Comparison of ENCODE assay signal across 8 cellular contexts in the genomic region with DNA sequence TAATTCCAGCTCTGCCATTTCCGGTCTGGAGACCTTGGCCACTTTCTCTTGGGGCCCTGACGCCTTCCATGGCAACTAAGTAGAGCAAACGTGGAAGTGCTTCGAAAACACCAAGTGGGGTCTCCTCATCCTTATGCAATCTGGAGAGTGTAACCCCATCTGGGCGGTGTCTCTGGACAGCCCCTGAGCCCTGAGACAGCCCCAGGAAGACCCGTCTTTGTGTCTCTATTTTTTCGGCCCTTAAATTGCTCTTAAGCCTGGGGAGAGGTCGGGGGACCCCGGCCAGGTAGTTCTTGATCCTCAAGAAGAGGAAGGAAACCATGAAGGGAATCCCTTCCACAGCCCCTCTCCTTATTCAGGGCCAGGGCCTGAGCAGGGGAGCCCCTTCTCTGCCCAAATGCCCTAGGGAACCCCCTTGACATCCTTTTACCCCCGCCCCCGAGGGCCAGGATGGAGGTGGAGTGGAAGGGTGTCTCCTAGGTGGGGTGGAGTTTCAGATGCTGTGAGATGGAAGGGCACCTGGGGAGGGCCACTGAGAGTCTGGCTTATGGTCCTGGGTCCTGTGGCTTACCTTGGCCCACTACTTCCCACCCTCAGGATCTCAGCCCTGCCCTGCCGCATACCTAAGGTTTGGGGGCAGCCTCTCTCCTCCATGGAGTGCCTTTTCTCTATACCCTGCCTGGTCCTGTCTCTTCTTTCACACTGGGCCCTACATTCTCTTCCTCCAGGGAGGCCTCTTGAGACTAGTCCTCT. TPM values are rescaled to one million over a fixed set of nuclear protein-coding genes. Genes with fewer than 3 reads are reported as not detected.
DNase-seq lines count a peak whose midpoint lies in the region; ATAC-seq and TF ChIP-seq lines count a peak whose summit lies in the region.

No MANE protein-coding gene starts in this region.

- H3K27ac ChIP-seq in WERI-Rb-1 (peak overlapping the region; percentile 66), gastroesophageal sphincter (peak overlapping the region; percentile 91 to 98 (median 94)), sigmoid colon (peak overlapping the region; percentile 90 to 96 (median 92))

- TF ChIP-seq EP300 in gastroesophageal sphincter (IDR thresholded peaks at IDR 0.05), result no peak
- TF ChIP-seq EP300 in sigmoid colon (IDR thresholded peaks at IDR 0.05), result no peak

- no peak for ATAC-seq in gastroesophageal sphincter
- ATAC-seq in HG03571 (IDR thresholded peaks at IDR 0.05; ENCODE audit: unreplicated experiment), result no peak

- 15 to 52% methylated on average over 4 to 8 of the region's 12 CpGs for WGBS in gastroesophageal sphincter (ENCODE audit: low coverage in 1 of 2), 2 donors
- 57 to 71% methylated on average over 12 of the region's 12 CpGs for WGBS in sigmoid colon, 2 donors

- H3K9me3 ChIP-seq in WERI-Rb-1 (ENCODE audit: severe bottlenecking) (no peaks in the 10 kb centered on the region), gastroesophageal sphincter (no peaks in the 10 kb centered on the region), sigmoid colon (no peaks in the 10 kb centered on the region)

- H3K27me3 ChIP-seq in WERI-Rb-1 (ENCODE audit: insufficient read depth, low read depth, severe bottlenecking), result no peaks in the 10 kb centered on the region
- H3K27me3 ChIP-seq in gastroesophageal sphincter, result no peaks in the 10 kb centered on the region
- H3K27me3 ChIP-seq in sigmoid colon, result no peaks in the 10 kb centered on the region

- H3K36me3 ChIP-seq in WERI-Rb-1 (no peaks in the 10 kb centered on the region), gastroesophageal sphincter (no peaks in the 10 kb centered on the region), sigmoid colon (no peaks in the 10 kb centered on the region)

- no peak for TF ChIP-seq POLR2A in gastroesophageal sphincter (IDR thresholded peaks at IDR 0.05)
- no peak for TF ChIP-seq POLR2A in sigmoid colon (IDR thresholded peaks at IDR 0.05)

- DNase-seq in WERI-Rb-1 (no peak), sigmoid colon (no peak), superior temporal gyrus (ENCODE audit: extremely low spot score) (no peak), NCI-H2171 treated with DMSO at 0.1 percent for 48 hours (lab: John Stamatoyannopoulos, UW) (no peak)
- DNase-seq in stimulated activated CD4-positive, alpha-beta T cell treated with anti-CD3 and anti-CD28 coated beads, Interleukin-4, amount 100 ng/mL, for 4 hours, result no peak

- H3K4me3 ChIP-seq in GM08714 (ENCODE audit: low read length) (peak overlapping the region; percentile 50; the same call in 1 of the 2 replicates), WERI-Rb-1 (ENCODE audit: low read depth, low read length) (peak overlapping the region; percentile 54), gastroesophageal sphincter (peak overlapping the region; percentile 8 to 45), sigmoid colon (peak overlapping the region; percentile 8 to 46 (median 41))

- intact Hi-C loops in sigmoid colon (cut with DNase I), result loop anchor here (2.0 kb wide), 2 partner anchors 17 to 35 kb away; a partner anchor contains a TSS

- TF ChIP-seq CTCF in WERI-Rb-1 (IDR thresholded peaks at IDR 0.05; ENCODE audit: low read depth, low read length), result no peak
- TF ChIP-seq CTCF in gastroesophageal sphincter (IDR thresholded peaks at IDR 0.05), result no peak
- TF ChIP-seq CTCF in sigmoid colon (IDR thresholded peaks at IDR 0.05), result no peak

- H3K4me1 ChIP-seq in gastroesophageal sphincter (peaks cover 0 to 73% (median 32%) of the 10 kb centered on the region in 3 donors), sigmoid colon (peaks cover 0 to 52% (median 45%) of the 10 kb centered on the region in 4 donors)

RNA-seq across cellular contexts. Expression of a gene that starts 17.6 kb away (rescaled TPM):
- 10 to 100 TPM; 29.9 to 67.2 (median 35.2) TPM for total RNA-seq in gastroesophageal sphincter
- total RNA-seq in sigmoid colon, result 100 to 1,000 TPM in 3 of 4 donors, 10 to 100 TPM in 1; 41.7 to 276 (median 167) TPM
- 10 to 100 TPM; 31.2 to 65.9 (median 45.0) TPM for polyA plus RNA-seq in sigmoid colon

RNA-seq across cellular contexts. Expression of a gene that starts 26.9 kb away (rescaled TPM):
- total RNA-seq in gastroesophageal sphincter (10 to 100 TPM; 11.8 to 18.0 (median 16.1) TPM), sigmoid colon (10 to 100 TPM in 2 of 4 donors, 1 to 10 TPM in 2; 9.2 to 11.1 (median 10.1) TPM)
- polyA plus RNA-seq in sigmoid colon, result 10 to 100 TPM in 1 of 3 donors, 1 to 10 TPM in 2; 4.2 to 17.0 (median 4.9) TPM

RNA-seq across cellular contexts. Expression of a gene that starts 36.1 kb away (rescaled TPM):
- 10 to 100 TPM; 36.7 to 60.2 (median 52.6) TPM for total RNA-seq in gastroesophageal sphincter
- 10 to 100 TPM; 30.2 to 48.7 (median 38.2) TPM for total RNA-seq in sigmoid colon
- polyA plus RNA-seq in sigmoid colon, result 10 to 100 TPM; 58.9 to 64.5 (median 61.7) TPM

RNA-seq across cellular contexts. Expression of a gene that starts 45.8 kb away (rescaled TPM):
- total RNA-seq in gastroesophageal sphincter, result 10 to 100 TPM in 1 of 4 donors, 1 to 10 TPM in 3; 4.0 to 12.8 (median 4.6) TPM
- total RNA-seq in sigmoid colon, result 1 to 10 TPM in 2 of 4 donors, under 1 TPM in 1, not detected in 1; 0.41 to 5.7 (median 1.2) TPM
- under 1 TPM in 1 of 3 donors, not detected in 2; 0.61 TPM for polyA plus RNA-seq in sigmoid colon
